ENCODE assay signal across 21 cellular contexts in the genomic region with DNA sequence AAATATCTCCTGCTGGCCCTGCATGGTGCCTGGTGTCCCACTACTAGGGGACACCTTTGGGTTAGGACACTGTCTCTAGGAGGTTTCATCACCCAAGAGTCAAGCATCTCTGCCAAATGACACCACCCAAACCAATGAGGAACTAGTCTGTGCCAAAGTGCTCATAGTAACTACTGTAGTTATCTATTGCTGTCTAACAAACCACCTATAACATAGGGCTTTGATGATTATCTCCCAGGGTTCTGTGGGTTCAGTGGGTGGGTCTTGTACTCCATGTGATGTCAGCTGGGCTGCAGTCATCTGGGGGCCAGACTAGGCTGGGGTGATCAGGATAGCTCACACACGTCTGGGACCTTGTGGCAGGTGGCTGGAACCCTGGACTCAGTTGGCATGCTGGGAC. TPM values are rescaled to one million over a fixed set of nuclear protein-coding genes. Genes with fewer than 3 reads are reported as not detected.
DNase-seq lines count a peak whose midpoint lies in the region; ATAC-seq, FAIRE-seq and TF ChIP-seq lines count a peak whose summit lies in the region.
"Had no signal": no experiment of that assay in that cellular context is flagged by ENCODE, and none has a peak within 500 bp of the region (broad histone marks: within the 10 kb centered on the region; RNA-seq: fewer than 3 reads in every experiment).

No MANE protein-coding gene starts in this region.

- H3K4me2 ChIP-seq in BLaER1 = peak overlapping the region; percentile 57
- H3K4me2 ChIP-seq: GM23338 had no signal

- no peaks in the 10 kb centered on the region for H3K27me3 ChIP-seq in BLaER1

- no peak overlapping the region for H3K27ac Mint-ChIP-seq in activated T-cell treated with anti-CD3 and anti-CD28 coated beads, Interleukin-2, amount 50 U/mL, for 72 hours
- H3K27ac Mint-ChIP-seq: B cell; CD8-positive, alpha-beta T cell; GM23338; H9 had no signal

- H3K4me1 ChIP-seq in BLaER1 = peaks cover 76% of the 10 kb centered on the region

- no peaks in the 10 kb centered on the region for H3K27me3 Mint-ChIP-seq in activated T-cell treated with anti-CD3 and anti-CD28 coated beads, Interleukin-2, amount 50 U/mL, for 72 hours (ENCODE audit: low read depth)
- H3K27me3 Mint-ChIP-seq: B cell had no signal

- no peak overlapping the region for H3K9ac ChIP-seq in BLaER1

- no peak for TF ChIP-seq POLR2A in erythroblast (IDR thresholded peaks at IDR 0.05; ENCODE audit: low read length)

- peaks cover 24% of the 10 kb centered on the region for H3K4me1 Mint-ChIP-seq in activated T-cell treated with anti-CD3 and anti-CD28 coated beads, Interleukin-2, amount 50 U/mL, for 72 hours (ENCODE audit: low read depth)

- H3K27ac ChIP-seq in BLaER1 (0 out of 2 replicates have a peak overlapping the region, but pooled peaks have one; percentile 14), KOPT-K1 (ENCODE audit: low read depth, low read length, poor library complexity, severe bottlenecking) (peak overlapping the region; percentile 30)

- ATAC-seq in activated T-cell treated with anti-CD3 and anti-CD28 coated beads, Interleukin-2, amount 50 U/mL, for 72 hours (replicated peaks in 1 of 2) = peak; percentile 22 to 28
- ATAC-seq: CD8-positive, alpha-beta T cell; GM23338 had no signal

- H3K4me3 Mint-ChIP-seq in activated T-cell treated with anti-CD3 and anti-CD28 coated beads, Interleukin-2, amount 50 U/mL, for 72 hours = no peak overlapping the region
- H3K4me3 Mint-ChIP-seq: B cell; CD14-positive monocyte; CD8-positive, alpha-beta T cell; GM23338; H9 had no signal

- FAIRE-seq in GM19239 (lab: Jason Lieb, UNC) = no peak
- FAIRE-seq: A204.1, D721Med, G401.6, GM12891, HTR-8/SVneo had no signal

- H3K36me3 ChIP-seq in BLaER1 (peaks cover 20% of the 10 kb centered on the region), KOPT-K1 (ENCODE audit: insufficient read depth, low read length) (no peaks in the 10 kb centered on the region; the same call in 1 of the 2 replicates)

- H3K9me3 Mint-ChIP-seq in activated T-cell treated with anti-CD3 and anti-CD28 coated beads, Interleukin-2, amount 50 U/mL, for 72 hours = peaks cover 0 to 4% of the 10 kb centered on the region in 2 donors
- H3K9me3 Mint-ChIP-seq: CD14-positive monocyte; CD8-positive, alpha-beta T cell; GM23338; H9 had no signal

- H3K4me3 ChIP-seq in BLaER1 = no peak overlapping the region
- H3K4me3 ChIP-seq: GM23338 had no signal

- no peak for DNase-seq in activated T-cell treated with anti-CD3 and anti-CD28 coated beads, Interleukin-2, amount 50 U/mL, for 72 hours
- no peak for DNase-seq in activated T-cell treated with anti-CD3 and anti-CD28 coated beads for 4 hours
- peak; percentile 14 to 42 for DNase-seq in erythroblast (lab: John Stamatoyannopoulos, UW)
- DNase-seq in activated gamma-delta T cell (lab: John Stamatoyannopoulos, UW) = no peak
- no peak for DNase-seq in GM19239 (ENCODE audit: insufficient read length, low spot score)
- DNase-seq: CD8-positive, alpha-beta T cell; COR-L47; DMS153; DMS79 treated with DMSO at 0.1 percent for 48 hours; EL; H9 had no signal

- peaks cover 0 to 16% of the 10 kb centered on the region in 2 donors for H3K36me3 Mint-ChIP-seq in activated T-cell treated with anti-CD3 and anti-CD28 coated beads, Interleukin-2, amount 50 U/mL, for 72 hours (ENCODE audit: insufficient read depth in 2 of 2)
- H3K36me3 Mint-ChIP-seq: CD8-positive, alpha-beta T cell had no signal

- H3K9me3 ChIP-seq in BLaER1 (peaks cover 25% of the 10 kb centered on the region), KOPT-K1 (ENCODE audit: insufficient read depth, low read length, poor library complexity, severe bottlenecking) (no peaks in the 10 kb centered on the region)

- no peaks in the 10 kb centered on the region for H4K20me1 ChIP-seq in BLaER1

RNA-seq across cellular contexts. Expression of gene EPAS1, which starts 59.8 kb away (rescaled TPM):
- 100 to 1,000 TPM in 1 of 2 donors, 10 to 100 TPM in 1; 50.8 to 219 TPM for total RNA-seq in activated T-cell treated with anti-CD3 and anti-CD28 coated beads, Interleukin-2, amount 50 U/mL, for 72 hours

Comparison
In these comparisons a context has a peak if more than half of its experiments do, and no peak if none do; other contexts are left out.
1. DNase-seq: peak in erythroblast (2 of 2); none in activated T-cell treated with anti-CD3 and anti-CD28 coated beads, Interleukin-2, amount 50 U/mL, for 72 hours (0 of 2), activated T-cell treated with anti-CD3 and anti-CD28 coated beads for 4 hours (single experiment), activated gamma-delta T cell (single experiment) and GM19239 (single experiment).